19 cellular contexts compared by ENCODE assay signal in genomic region chr9:121154782-121155181, GRCh38. TPM values are rescaled to one million over a fixed set of nuclear protein-coding genes. Genes with fewer than 3 reads are reported as not detected.
DNase-seq lines count a peak whose midpoint lies in the region; ATAC-seq, FAIRE-seq and TF ChIP-seq lines count a peak whose summit lies in the region.
"Had no signal": no experiment of that assay in that cellular context is flagged by ENCODE, and none has a peak within 500 bp of the region (broad histone marks: within the 10 kb centered on the region; RNA-seq: fewer than 3 reads in every experiment).

No MANE protein-coding gene starts in this region.

- H2AFZ ChIP-seq in astrocyte (ENCODE audit: low read depth, low read length) = no peak overlapping the region

- H3K27ac ChIP-seq in astrocyte (ENCODE audit: low read depth, low read length) (no peak overlapping the region), prostate gland (no peak overlapping the region)
- H3K27ac ChIP-seq: gastrocnemius medialis, SJCRH30, upper lobe of left lung had no signal

- H3K4me1 Mint-ChIP-seq in T-helper 1 cell treated with Interleukin-12 subunit alpha and Interleukin-12 subunit beta and Interleukin-4 antibody, amounts not matched to agents 30 μg/mL and 1 μg/mL, for 36 hours (ENCODE audit: low read depth) = peaks cover 34% of the 10 kb centered on the region
- H3K4me1 Mint-ChIP-seq in astrocyte (ENCODE audit: low read depth, unreplicated experiment) = peaks cover 19% of the 10 kb centered on the region
- H3K4me1 Mint-ChIP-seq in naive thymus-derived CD8-positive, alpha-beta T cell = peaks cover 18 to 50% (median 32%) of the 10 kb centered on the region in 4 donors

- no peak for DNase-seq in T-helper 1 cell
- peak; percentile 80 for DNase-seq in NCI-H226
- DNase-seq in astrocyte (ENCODE audit: low read depth) = peak; percentile 66
- no peak for DNase-seq in naive thymus-derived CD8-positive, alpha-beta T cell
- no peak for DNase-seq in prostate gland (ENCODE audit: low spot score)
- DNase-seq: 8988T; activated CD4-positive, alpha-beta T cell treated with anti-CD3 and anti-CD28 coated beads for 4 hours; COR-L47; gastrocnemius medialis; NCI-H510A treated with DMSO at 0.1 percent for 48 hours; SJCRH30; spleen; upper lobe of left lung had no signal

- H3K27me3 ChIP-seq in astrocyte (ENCODE audit: insufficient read depth, low read length) (no peaks in the 10 kb centered on the region), prostate gland (replicated peaks; ENCODE audit: insufficient read depth) (no peaks in the 10 kb centered on the region)
- H3K27me3 ChIP-seq: gastrocnemius medialis, SJCRH30, spleen, upper lobe of left lung had no signal

- H3K4me1 ChIP-seq in astrocyte (ENCODE audit: insufficient read depth, low read length) (peaks cover 5% of the 10 kb centered on the region), prostate gland (replicated peaks) (no peaks in the 10 kb centered on the region)
- H3K4me1 ChIP-seq: gastrocnemius medialis, upper lobe of left lung had no signal

- H3K36me3 Mint-ChIP-seq in T-helper 1 cell treated with Interleukin-12 subunit alpha and Interleukin-12 subunit beta and Interleukin-4 antibody, amounts not matched to agents 30 μg/mL and 1 μg/mL, for 36 hours (ENCODE audit: low read depth) = peaks cover 62% of the 10 kb centered on the region
- peaks cover 3% of the 10 kb centered on the region for H3K36me3 Mint-ChIP-seq in astrocyte (ENCODE audit: low read depth, unreplicated experiment)
- peaks cover 13 to 86% (median 43%) of the 10 kb centered on the region in 3 donors for H3K36me3 Mint-ChIP-seq in naive thymus-derived CD8-positive, alpha-beta T cell

- no peaks in the 10 kb centered on the region for H3K9me3 Mint-ChIP-seq in T-helper 1 cell treated with Interleukin-12 subunit alpha and Interleukin-12 subunit beta and Interleukin-4 antibody, amounts not matched to agents 30 μg/mL and 1 μg/mL, for 36 hours
- no peaks in the 10 kb centered on the region for H3K9me3 Mint-ChIP-seq in astrocyte (ENCODE audit: unreplicated experiment)
- H3K9me3 Mint-ChIP-seq in naive thymus-derived CD8-positive, alpha-beta T cell = no peaks in the 10 kb centered on the region
- H3K9me3 Mint-ChIP-seq: activated naive CD4-positive, alpha-beta T cell treated with anti-CD3 and anti-CD28 coated beads, Interleukin-2, amount 50 U/mL, for 72 hours; dendritic cell treated with granulocyte-macrophage colony-stimulating factor and Interleukin-4, amounts not matched to agents 40 ng/mL and 50 ng/mL, for 4 days had no signal

- intact Hi-C loops in prostate gland (cut with DNase I) = no loop called here

- H4K20me1 ChIP-seq in astrocyte (ENCODE audit: insufficient read depth, low read length) = no peaks in the 10 kb centered on the region

- no peak for ATAC-seq in naive thymus-derived CD8-positive, alpha-beta T cell
- ATAC-seq in GM19452 (IDR thresholded peaks at IDR 0.05; ENCODE audit: unreplicated experiment) = no peak
- ATAC-seq in HG03521 (IDR thresholded peaks at IDR 0.05; ENCODE audit: unreplicated experiment) = no peak
- ATAC-seq: gastrocnemius medialis, left lobe of liver had no signal

- no peak for TF ChIP-seq POLR2A in prostate gland (IDR thresholded peaks at IDR 0.05)

- peak overlapping the region; percentile 37 for H3K27ac Mint-ChIP-seq in T-helper 1 cell treated with Interleukin-12 subunit alpha and Interleukin-12 subunit beta and Interleukin-4 antibody, amounts not matched to agents 30 μg/mL and 1 μg/mL, for 36 hours
- peak overlapping the region; percentile 24 for H3K27ac Mint-ChIP-seq in astrocyte (ENCODE audit: unreplicated experiment)
- H3K27ac Mint-ChIP-seq in naive thymus-derived CD8-positive, alpha-beta T cell = peak overlapping the region in 6 of 10 donors; percentile 10 to 83 (median 61)
- H3K27ac Mint-ChIP-seq: dendritic cell treated with granulocyte-macrophage colony-stimulating factor and Interleukin-4, amounts not matched to agents 40 ng/mL and 50 ng/mL, for 4 days had no signal

- H3K9me3 ChIP-seq in astrocyte (ENCODE audit: insufficient read depth, low read depth, low read length) (no peaks in the 10 kb centered on the region), prostate gland (no peaks in the 10 kb centered on the region)
- H3K9me3 ChIP-seq: gastrocnemius medialis, SJCRH30, spleen, upper lobe of left lung had no signal

- no peak for FAIRE-seq in astrocyte (lab: Jason Lieb, UNC)

- peaks cover 6% of the 10 kb centered on the region for H3K36me3 ChIP-seq in astrocyte (ENCODE audit: insufficient read depth, low read length)
- H3K36me3 ChIP-seq in prostate gland = no peaks in the 10 kb centered on the region

- TF ChIP-seq CTCF in astrocyte (IDR thresholded peaks at IDR 0.05; ENCODE audit: insufficient read depth, low read depth, low read length) = no peak
- no peak for TF ChIP-seq CTCF in prostate gland (IDR thresholded peaks at IDR 0.05)

- WGBS in prostate gland = 88% methylated on average over 6 of the region's 6 CpGs

- H3K27me3 Mint-ChIP-seq in T-helper 1 cell treated with Interleukin-12 subunit alpha and Interleukin-12 subunit beta and Interleukin-4 antibody, amounts not matched to agents 30 μg/mL and 1 μg/mL, for 36 hours (ENCODE audit: low read depth) = no peaks in the 10 kb centered on the region
- no peaks in the 10 kb centered on the region for H3K27me3 Mint-ChIP-seq in astrocyte (ENCODE audit: low read depth, unreplicated experiment)
- H3K27me3 Mint-ChIP-seq in naive thymus-derived CD8-positive, alpha-beta T cell = no peaks in the 10 kb centered on the region
- H3K27me3 Mint-ChIP-seq: dendritic cell treated with granulocyte-macrophage colony-stimulating factor and Interleukin-4, amounts not matched to agents 40 ng/mL and 50 ng/mL, for 4 days had no signal

- no peaks in the 10 kb centered on the region for H3K79me2 ChIP-seq in astrocyte (ENCODE audit: insufficient read depth, low read length)

- H3K4me2 ChIP-seq in astrocyte (ENCODE audit: low read length) = peak overlapping the region; percentile 7

- no peak overlapping the region for H3K4me3 Mint-ChIP-seq in T-helper 1 cell treated with Interleukin-12 subunit alpha and Interleukin-12 subunit beta and Interleukin-4 antibody, amounts not matched to agents 30 μg/mL and 1 μg/mL, for 36 hours
- H3K4me3 Mint-ChIP-seq in astrocyte (ENCODE audit: unreplicated experiment) = no peak overlapping the region
- peak overlapping the region in 1 of 10 donors; percentile 4 for H3K4me3 Mint-ChIP-seq in naive thymus-derived CD8-positive, alpha-beta T cell
- H3K4me3 Mint-ChIP-seq: dendritic cell treated with granulocyte-macrophage colony-stimulating factor and Interleukin-4, amounts not matched to agents 40 ng/mL and 50 ng/mL, for 4 days had no signal

- H3K4me3 ChIP-seq in astrocyte (ENCODE audit: insufficient read depth, low read depth, low read length) (no peak overlapping the region), prostate gland (no peak overlapping the region)
- H3K4me3 ChIP-seq: gastrocnemius medialis, SJCRH30, spleen, upper lobe of left lung had no signal

- POLR2A ChIA-PET in naive thymus-derived CD8-positive, alpha-beta T cell (lab: Charles Lee) = interaction anchor here (0.6 kb wide), 1 partner anchor 52 kb away, joined by 3 read pairs; no protein-coding TSS in a partner anchor

- H3K9ac ChIP-seq in astrocyte (ENCODE audit: low read length) = no peak overlapping the region

RNA-seq across cellular contexts. Expression of gene RAB14, which starts 46.9 kb away (rescaled TPM):
- total RNA-seq in astrocyte = 72.1 and 77.0 TPM in 2 replicates
- total RNA-seq in naive thymus-derived CD8-positive, alpha-beta T cell = 10 to 100 TPM; 49.6 to 62.3 TPM
- polyA plus RNA-seq in naive thymus-derived CD8-positive, alpha-beta T cell = 10 to 100 TPM; 34.6 to 37.2 (median 36.8) TPM
- total RNA-seq in prostate gland = 10 to 100 TPM; 42.9 TPM

Comparison
In these comparisons a context has a peak if more than half of its experiments do, and no peak if none do; other contexts are left out.
1. DNase-seq: peak in NCI-H226 (single experiment) and astrocyte (single experiment); none in T-helper 1 cell (0 of 5), naive thymus-derived CD8-positive, alpha-beta T cell (0 of 10) and prostate gland (single experiment).
2. Peak in every context shown above with its lines, with median percentiles within 50 percentile points of each other: H3K27ac Mint-ChIP-seq.